ENCODE assay signal across 8 cellular contexts in the genomic region with DNA sequence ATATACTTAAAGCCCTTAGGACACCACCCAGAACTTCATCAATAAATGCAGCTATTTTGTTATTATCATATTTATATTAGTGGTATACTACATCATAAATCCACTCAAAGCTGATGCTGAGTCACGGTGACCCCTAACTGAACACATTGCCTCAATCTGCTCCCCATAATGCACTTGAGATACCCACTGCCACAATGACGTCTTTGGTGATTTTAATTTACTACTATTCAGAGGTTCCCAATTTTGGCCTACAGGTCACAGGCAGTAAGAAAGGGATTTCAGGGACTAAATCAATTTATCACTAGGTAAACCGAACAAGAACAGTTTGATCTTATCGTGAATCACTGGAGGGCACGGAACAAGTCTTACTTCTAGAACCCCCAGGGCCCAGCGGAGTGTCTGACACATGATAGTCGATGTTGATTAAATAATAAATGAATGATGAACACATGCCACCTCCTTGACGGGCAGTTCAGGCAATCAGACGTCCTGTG. TPM values are rescaled to one million over a fixed set of nuclear protein-coding genes. Genes with fewer than 3 reads are reported as not detected.
A peak's percentile ranks its signal among the peaks of the same experiment; 100 is the strongest.
DNase-seq lines count a peak whose midpoint lies in the region; ATAC-seq, FAIRE-seq and TF ChIP-seq lines count a peak whose summit lies in the region.

No MANE protein-coding gene starts in this region.

- peak overlapping the region; percentile 5 for H3K4me3 ChIP-seq in CD4-positive, CD25-positive, alpha-beta regulatory T cell (ENCODE audit: low read depth, low read length)
- H3K4me3 ChIP-seq in NT2/D1 (ENCODE audit: insufficient read length, low read depth), result peak overlapping the region; percentile 74
- H3K4me3 ChIP-seq in aorta (ENCODE audit: low read length in 2 of 2), result no peak overlapping the region

- H3K27me3 ChIP-seq in CD4-positive, CD25-positive, alpha-beta regulatory T cell (ENCODE audit: control insufficient read depth, insufficient read depth, low read length), result no peaks in the 10 kb centered on the region
- H3K27me3 ChIP-seq in NT2/D1 (ENCODE audit: insufficient read depth, insufficient read length) (no peaks in the 10 kb centered on the region), aorta (ENCODE audit: control insufficient read depth in 1 of 2, insufficient read depth in 2 of 2, low read length in 1 of 2) (no peaks in the 10 kb centered on the region)

- no peaks in the 10 kb centered on the region for H3K27me3 Mint-ChIP-seq in CD4-positive, CD25-positive, alpha-beta regulatory T cell
- H3K27me3 Mint-ChIP-seq in effector memory CD8-positive, alpha-beta T cell, result peaks cover 0 to 9% of the 10 kb centered on the region in 2 donors
- peaks cover 2% of the 10 kb centered on the region for H3K27me3 Mint-ChIP-seq in neural crest cell (ENCODE audit: low read depth)

- no peak for FAIRE-seq in RCC 7860 (lab: Jason Lieb, UNC)

- H3K36me3 Mint-ChIP-seq in CD4-positive, CD25-positive, alpha-beta regulatory T cell, result no peaks in the 10 kb centered on the region
- peaks cover 5% of the 10 kb centered on the region for H3K36me3 Mint-ChIP-seq in effector memory CD8-positive, alpha-beta T cell (ENCODE audit: insufficient read depth)
- H3K36me3 Mint-ChIP-seq in neural crest cell (ENCODE audit: low read depth), result peaks cover 6% of the 10 kb centered on the region

- intact Hi-C loops in aorta (cut with DNase I), result loop anchor here (1.0 to 2.0 kb wide), 2 partner anchors 69 to 70 kb away; a partner anchor contains a TSS

- peaks cover 16% of the 10 kb centered on the region for H3K4me1 ChIP-seq in CD4-positive, CD25-positive, alpha-beta regulatory T cell (ENCODE audit: control insufficient read depth, insufficient read depth, low read length, poor library complexity, severe bottlenecking)
- H3K4me1 ChIP-seq in NT2/D1 (ENCODE audit: insufficient read depth, insufficient read length) (no peaks in the 10 kb centered on the region), aorta (ENCODE audit: control insufficient read depth in 1 of 2, insufficient read depth in 2 of 2, low read length in 2 of 2) (no peaks in the 10 kb centered on the region)

- H3K27ac ChIP-seq in CD4-positive, CD25-positive, alpha-beta regulatory T cell (ENCODE audit: insufficient read depth, low read length, poor library complexity, severe bottlenecking), result no peak overlapping the region
- H3K27ac ChIP-seq in aorta (ENCODE audit: low read depth in 1 of 2, low read length in 2 of 2), result peak overlapping the region in 1 of 2 donors; percentile 61

- peak overlapping the region in 2 of 3 donors; percentile 17 to 80 for H3K27ac Mint-ChIP-seq in CD4-positive, CD25-positive, alpha-beta regulatory T cell
- H3K27ac Mint-ChIP-seq in effector memory CD8-positive, alpha-beta T cell, result peak overlapping the region; percentile 38 to 79
- no peak overlapping the region for H3K27ac Mint-ChIP-seq in neural crest cell (ENCODE audit: unreplicated experiment)

- no peaks in the 10 kb centered on the region for H3K36me3 ChIP-seq in CD4-positive, CD25-positive, alpha-beta regulatory T cell (ENCODE audit: control insufficient read depth, insufficient read depth, low read length)
- H3K36me3 ChIP-seq in NT2/D1 (ENCODE audit: insufficient read depth, insufficient read length, low read length) (peaks cover 12% of the 10 kb centered on the region), aorta (ENCODE audit: control insufficient read depth in 1 of 2, insufficient read depth in 2 of 2, low read length in 1 of 2) (no peaks in the 10 kb centered on the region)

- peaks cover 12 to 36% (median 21%) of the 10 kb centered on the region in 4 donors for H3K4me1 Mint-ChIP-seq in CD4-positive, CD25-positive, alpha-beta regulatory T cell
- H3K4me1 Mint-ChIP-seq in effector memory CD8-positive, alpha-beta T cell (ENCODE audit: low read depth in 2 of 2), result peaks cover 19 to 34% of the 10 kb centered on the region in 2 donors
- peaks cover 30% of the 10 kb centered on the region for H3K4me1 Mint-ChIP-seq in neural crest cell

- ATAC-seq in CD4-positive, CD25-positive, alpha-beta regulatory T cell (ENCODE audit: low read depth in 2 of 2), result no peak
- no peak for ATAC-seq in effector memory CD8-positive, alpha-beta T cell (replicated peaks)
- no peak for ATAC-seq in aorta (ENCODE audit: low FRiP score)
- no peak for ATAC-seq in HG02763 (IDR thresholded peaks at IDR 0.05; ENCODE audit: unreplicated experiment)

- no peak for TF ChIP-seq CTCF in neural crest cell (conservative IDR thresholded peaks at IDR 0.05)

- H3K9me3 Mint-ChIP-seq in CD4-positive, CD25-positive, alpha-beta regulatory T cell, result peaks cover 0 to 1% (median 0%) of the 10 kb centered on the region in 7 donors
- H3K9me3 Mint-ChIP-seq in effector memory CD8-positive, alpha-beta T cell, result no peaks in the 10 kb centered on the region
- no peaks in the 10 kb centered on the region for H3K9me3 Mint-ChIP-seq in neural crest cell

- 28 to 29% methylated on average over 9 of the region's 9 CpGs for WGBS in aorta, 2 donors

- H3K9me3 ChIP-seq in CD4-positive, CD25-positive, alpha-beta regulatory T cell (ENCODE audit: control insufficient read depth in 2 of 2, low read length in 2 of 2), result no peaks in the 10 kb centered on the region
- H3K9me3 ChIP-seq in NT2/D1 (ENCODE audit: insufficient read depth, low read length) (peaks cover 40% of the 10 kb centered on the region), aorta (ENCODE audit: control insufficient read depth, low read length) (no peaks in the 10 kb centered on the region)

- H3K9ac ChIP-seq in NT2/D1 (ENCODE audit: insufficient read length, low read depth), result peak overlapping the region; percentile 95

- peak overlapping the region; percentile 86 to 93 (median 88) for H3K4me3 Mint-ChIP-seq in CD4-positive, CD25-positive, alpha-beta regulatory T cell
- peak overlapping the region; percentile 84 to 94 for H3K4me3 Mint-ChIP-seq in effector memory CD8-positive, alpha-beta T cell
- peak overlapping the region; percentile 88 for H3K4me3 Mint-ChIP-seq in neural crest cell

- no peak for DNase-seq in CD4-positive, CD25-positive, alpha-beta regulatory T cell
- DNase-seq in NT2/D1 (ENCODE audit: low read depth, low spot score) (no peak), neural crest cell (ENCODE audit: low read depth, low spot score) (no peak), aorta (no peak), RCC 7860 (ENCODE audit: low spot score) (no peak)
- DNase-seq in effector memory CD8-positive, alpha-beta T cell, result no peak
- no peak for DNase-seq in stimulated activated CD4-positive, alpha-beta T cell treated with anti-CD3 and anti-CD28 coated beads, Interleukin-15, amount 100 ng/mL, for 24 hours

RNA-seq across cellular contexts. Expression of a gene that starts 0.5 kb away (rescaled TPM):
- 25.3 TPM for total RNA-seq in CD4-positive, CD25-positive, alpha-beta regulatory T cell
- polyA plus RNA-seq in CD4-positive, CD25-positive, alpha-beta regulatory T cell, result 10 to 100 TPM; 11.9 to 19.2 (median 15.1) TPM
- total RNA-seq in neural crest cell, result 84.6 and 85.5 TPM in 2 replicates
- 10 to 100 TPM; 61.7 to 74.2 TPM for total RNA-seq in aorta
- polyA plus RNA-seq in aorta, result 10 to 100 TPM; 17.4 to 21.1 TPM

RNA-seq across cellular contexts. Expression of a gene that starts 16.9 kb away (rescaled TPM):
- 1.9 TPM for total RNA-seq in CD4-positive, CD25-positive, alpha-beta regulatory T cell
- 1 to 10 TPM in 1 of 4 donors, under 1 TPM in 3; 0.28 to 1.9 (median 0.90) TPM for polyA plus RNA-seq in CD4-positive, CD25-positive, alpha-beta regulatory T cell
- total RNA-seq in neural crest cell, result 0.36 and 0.47 TPM in 2 replicates
- total RNA-seq in aorta, result 1 to 10 TPM; 2.9 to 5.8 TPM
- polyA plus RNA-seq in aorta, result 10 to 100 TPM in 1 of 2 donors, 1 to 10 TPM in 1; 8.6 to 20.3 TPM

Comparison
In these comparisons a context has a peak if more than half of its experiments do, and no peak if none do; other contexts are left out.
1. H3K4me3 ChIP-seq: peak in CD4-positive, CD25-positive, alpha-beta regulatory T cell (single experiment) and NT2/D1 (single experiment); none in aorta (0 of 2).
2. Peak in every context shown above with its lines, with median percentiles within 50 percentile points of each other: H3K4me3 Mint-ChIP-seq.